1 cellular context compared by ENCODE assay signal in the genomic region with DNA sequence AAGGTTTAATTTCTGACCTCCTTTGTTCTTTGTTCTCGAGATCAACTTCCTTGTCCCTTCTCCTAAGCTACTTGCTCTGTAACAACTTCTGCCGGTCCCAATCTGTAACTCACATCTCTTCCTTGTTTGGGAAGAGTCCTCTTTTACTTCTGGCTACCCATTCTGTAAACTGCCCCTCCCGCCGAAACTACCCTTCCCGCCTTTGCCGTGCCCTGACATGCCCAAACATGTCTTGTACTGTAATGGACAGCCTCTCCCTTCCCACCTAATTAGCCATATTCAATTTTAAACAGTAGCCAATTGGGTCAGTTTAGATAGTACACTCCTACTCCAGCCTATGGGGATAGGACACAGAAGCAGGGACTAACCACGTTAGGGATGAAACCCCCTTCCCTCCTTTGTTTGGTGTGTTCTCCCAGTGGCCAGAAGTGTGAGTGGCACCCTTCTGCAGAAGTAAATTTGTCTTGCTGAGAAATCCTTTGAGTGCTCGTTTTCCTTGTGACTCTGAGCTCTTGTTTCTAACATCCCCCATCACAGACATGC.
TF ChIP-seq lines count a peak whose summit lies in the region.

No MANE protein-coding gene starts in this region.

TF ChIP-seq in H1, 55 proteins besides CTCF, POLR2A, EP300 and RAD21:
- TF ChIP-seq, protein P1, sequence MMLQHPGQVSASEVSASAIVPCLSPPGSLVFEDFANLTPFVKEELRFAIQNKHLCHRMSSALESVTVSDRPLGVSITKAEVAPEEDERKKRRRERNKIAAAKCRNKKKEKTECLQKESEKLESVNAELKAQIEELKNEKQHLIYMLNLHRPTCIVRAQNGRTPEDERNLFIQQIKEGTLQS (IDR thresholded peaks at IDR 0.05; ENCODE audit: insufficient read depth, low read depth, low read length): no peak
- no peak for TF ChIP-seq EZH2 (IDR thresholded peaks at IDR 0.05; ENCODE audit: low read depth, low read length, severe bottlenecking)
- TF ChIP-seq E2F6 (IDR thresholded peaks at IDR 0.05): peak; percentile 84
- no peak for TF ChIP-seq CEBPB (IDR thresholded peaks at IDR 0.05; ENCODE audit: low read depth, low read length)
- peak; percentile 43 for TF ChIP-seq MAX (IDR thresholded peaks at IDR 0.05)
- no peak for TF ChIP-seq BRCA1 (IDR thresholded peaks at IDR 0.05; ENCODE audit: low read depth, low read length)
